ENCODE assay signal across 8 cellular contexts in the genomic region with DNA sequence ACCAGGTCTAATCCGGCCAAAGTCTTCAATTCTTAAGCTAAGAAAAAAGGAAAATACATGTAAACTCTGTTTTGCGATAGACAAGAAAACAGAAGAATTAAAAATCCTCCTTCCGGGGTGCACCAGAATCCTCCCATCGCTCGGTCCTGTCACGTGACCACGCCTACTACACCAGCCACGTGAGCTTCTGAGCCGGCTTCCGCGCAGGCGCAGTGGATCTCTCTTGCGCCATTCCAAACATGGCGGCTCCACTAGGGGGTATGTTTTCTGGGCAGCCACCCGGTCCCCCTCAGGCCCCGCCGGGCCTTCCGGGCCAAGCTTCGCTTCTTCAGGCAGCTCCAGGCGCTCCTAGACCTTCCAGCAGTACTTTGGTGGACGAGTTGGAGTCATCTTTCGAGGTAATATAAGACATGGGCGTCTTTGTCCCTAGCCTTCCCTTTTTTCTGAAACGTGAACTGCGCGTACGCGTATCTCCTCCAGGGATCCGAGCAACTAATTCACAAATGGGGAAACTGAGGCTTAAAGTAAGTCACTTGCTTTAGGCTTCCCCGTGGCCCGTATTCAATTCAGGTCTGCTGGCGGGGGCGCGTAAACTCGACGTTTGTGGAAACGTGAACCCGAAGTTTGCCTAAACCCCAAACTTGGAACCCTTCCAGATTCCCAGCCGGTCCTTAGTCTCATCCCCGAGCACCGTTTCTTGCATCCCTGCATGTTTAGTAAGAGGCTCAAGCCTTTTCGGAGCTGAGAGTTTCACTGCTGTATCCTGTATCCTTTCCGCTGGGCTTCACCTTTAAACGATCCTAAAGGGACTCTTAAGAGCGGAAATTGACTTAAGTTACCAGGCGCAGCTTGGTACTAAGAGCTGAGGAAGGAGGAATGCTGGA. TPM values are rescaled to one million over a fixed set of nuclear protein-coding genes. Genes with fewer than 3 reads are reported as not detected.
A peak's percentile ranks its signal among the peaks of the same experiment; 100 is the strongest.
DNase-seq lines count a peak whose midpoint lies in the region; TF ChIP-seq lines count a peak whose summit lies in the region.

MED28 (plus strand) TSS at position 226 of the 884 bp plus-strand sequence; CDS start at position 240, 14 bp downstream.

- peak within 1 kb of the TSS; percentile 73 for H3K4me3 ChIP-seq in H7 (ENCODE audit: insufficient read depth, low read depth, low read length)
- peak within 1 kb of the TSS; percentile 63 to 89 for H3K4me3 ChIP-seq in foreskin fibroblast (ENCODE audit: low read depth in 1 of 2, low read length in 2 of 2)
- peak within 1 kb of the TSS; percentile 94 to 99 for H3K4me3 ChIP-seq in stomach smooth muscle (ENCODE audit: low read length in 2 of 2)

- H3K27ac ChIP-seq in stomach smooth muscle (ENCODE audit: low read length), result peak within 1 kb of the TSS; percentile 80

- TF ChIP-seq CTCF in foreskin fibroblast (IDR thresholded peaks at IDR 0.05; ENCODE audit: low read depth, low read length) (no peak), neural crest cell (conservative IDR thresholded peaks at IDR 0.05) (peak; percentile 40)

- DNase-seq in H7, result peak; percentile 95
- peak; percentile 94 for DNase-seq in M059J (ENCODE audit: low read depth)
- DNase-seq in SIG-M5 (lab: John Stamatoyannopoulos, UW), result peak; percentile 34
- DNase-seq in activated gamma-delta T cell (lab: John Stamatoyannopoulos, UW), result peak; percentile 87
- DNase-seq in foreskin fibroblast, result peak; percentile 93 to 98
- DNase-seq in neural crest cell (ENCODE audit: low read depth, low spot score), result peak; percentile 91

- peak within 1 kb of the TSS; percentile 97 for H3K4me3 Mint-ChIP-seq in neural crest cell

- H3K27me3 ChIP-seq in H7 (ENCODE audit: control insufficient read depth, insufficient read depth, low read length) (no peaks in the 10 kb centered on the region), stomach smooth muscle (ENCODE audit: control insufficient read depth in 1 of 2, insufficient read depth in 2 of 2, low read length in 2 of 2) (no peaks in the 10 kb centered on the region)

- peak within 1 kb of the TSS; percentile 98 for H3K27ac Mint-ChIP-seq in neural crest cell (ENCODE audit: unreplicated experiment)

- no peaks in the 10 kb centered on the region for H3K9me3 Mint-ChIP-seq in neural crest cell

- peak within 1 kb of the TSS; percentile 99 for H3K9ac ChIP-seq in ES-I3 (ENCODE audit: low read depth, low read length)
- H3K9ac ChIP-seq in stomach smooth muscle (ENCODE audit: low read length in 2 of 2), result peak within 1 kb of the TSS; percentile 95 to 99

- H3K27me3 Mint-ChIP-seq in neural crest cell (ENCODE audit: low read depth), result no peaks in the 10 kb centered on the region

- H3K9me3 ChIP-seq in ES-I3 (ENCODE audit: control insufficient read depth, insufficient read depth, low read length) (no peaks in the 10 kb centered on the region), stomach smooth muscle (ENCODE audit: control insufficient read depth in 2 of 2, low read length in 2 of 2) (no peaks in the 10 kb centered on the region)

- no peaks in the 10 kb centered on the region for H3K4me1 ChIP-seq in ES-I3 (ENCODE audit: insufficient read depth, low read length)
- H3K4me1 ChIP-seq in stomach smooth muscle (ENCODE audit: control insufficient read depth, insufficient read depth, low read length), result peaks cover 29% of the 10 kb centered on the region

- H3K4me1 Mint-ChIP-seq in neural crest cell, result peaks cover 31% of the 10 kb centered on the region

- H3K36me3 ChIP-seq in ES-I3 (ENCODE audit: insufficient read depth, low read length) (peaks cover 9% of the 10 kb centered on the region), H7 (replicated peaks; ENCODE audit: control insufficient read depth, insufficient read depth, low read length) (peaks cover 12% of the 10 kb centered on the region), stomach smooth muscle (ENCODE audit: control insufficient read depth in 2 of 2, insufficient read depth in 2 of 2, low read length in 2 of 2) (peaks cover 4 to 14% of the 10 kb centered on the region in 2 donors)

- peaks cover 4% of the 10 kb centered on the region for H3K36me3 Mint-ChIP-seq in neural crest cell (ENCODE audit: low read depth)

RNA-seq across cellular contexts. Expression of gene MED28, which starts in this region (rescaled TPM):
- total RNA-seq in H7 (2014; rRNA removed; shearing (Covaris generic)), result 14.1 and 25.0 TPM in 2 replicates
- 4.9 and 11.1 TPM in 2 replicates for total RNA-seq in M059J (2014; rRNA removed; shearing (Covaris generic))
- total RNA-seq in neural crest cell, result 97.8 and 100 TPM in 2 replicates

Comparison
In these comparisons a context has a peak if more than half of its experiments do, and no peak if none do; other contexts are left out.
1. Peak in every context shown above with its lines: DNase-seq, H3K4me3 ChIP-seq and H3K27ac ChIP-seq.
2. DNase-seq: peak in every context shown above with its lines; median percentile 96 in foreskin fibroblast; 95 in H7; 94 in M059J; 91 in neural crest cell; 87 in activated gamma-delta T cell; 34 in SIG-M5.